ENCODE assay signal across 8 cellular contexts in the genomic region with DNA sequence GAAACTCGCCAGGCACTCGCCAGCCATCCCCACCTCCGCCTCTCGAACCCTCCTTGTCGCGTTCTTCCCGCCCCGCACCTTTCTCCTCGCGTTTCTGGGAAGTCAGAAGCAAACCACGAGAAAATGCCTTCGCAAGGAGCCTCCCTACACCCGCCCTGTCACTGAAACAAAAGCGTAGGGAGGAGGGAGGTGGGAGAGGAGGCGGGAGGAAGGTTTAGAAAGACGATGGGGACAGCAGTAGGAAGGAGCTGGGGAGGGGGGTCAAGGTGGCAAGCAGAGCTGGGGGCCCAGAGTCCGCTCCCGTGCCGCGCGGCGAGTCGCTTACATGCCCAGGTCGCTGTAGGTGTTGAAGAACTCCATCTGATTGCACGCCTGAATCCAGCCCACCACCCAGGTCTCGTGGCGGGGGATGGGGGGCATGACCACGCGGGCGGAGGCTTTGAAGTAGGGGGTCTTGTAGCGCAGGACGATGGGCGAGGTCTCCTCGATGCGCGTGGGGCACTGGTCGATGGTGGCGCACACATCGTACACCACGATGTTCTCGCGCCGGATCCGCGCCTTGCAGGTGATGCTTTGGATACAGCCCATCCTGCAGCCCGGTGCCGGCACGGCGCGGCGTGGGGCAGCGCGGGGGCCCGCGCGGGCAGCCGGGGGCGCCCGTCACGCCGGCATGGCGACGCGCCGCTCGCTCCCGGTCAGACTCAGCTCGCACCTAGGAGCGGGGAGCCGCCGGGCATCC. TPM values are rescaled to one million over a fixed set of nuclear protein-coding genes. Genes with fewer than 3 reads are reported as not detected.
DNase-seq lines count a peak whose midpoint lies in the region; ATAC-seq and TF ChIP-seq lines count a peak whose summit lies in the region.

No MANE protein-coding gene starts in this region.

- WGBS in heart left ventricle, 4 donors, result 0 to 1% (median 0%) methylated on average over 24 to 71 of the region's 71 CpGs

- peak; percentile 72 for DNase-seq in DMS53 (lab: John Stamatoyannopoulos, UW)
- peak; percentile 57 for DNase-seq in activated CD8-positive, alpha-beta memory T cell treated with anti-CD3 and anti-CD28 coated beads, Interleukin-2, amount 50 U/mL, for 48 hours
- peak in 1 of 5 donors; percentile 11 for DNase-seq in heart left ventricle
- peak; percentile 69 for DNase-seq in retina
- DNase-seq in NOMO-1 (lab: John Stamatoyannopoulos, UW; ENCODE audit: unreplicated experiment in 2 of 2), result no peak
- DNase-seq in cerebellar nuclear complex (lab: John Stamatoyannopoulos, UW), result no peak
- DNase-seq in DMS153 treated with DMSO at 0.1 percent for 48 hours (lab: John Stamatoyannopoulos, UW; ENCODE audit: unreplicated experiment), result no peak

- ATAC-seq in HG02642 (IDR thresholded peaks at IDR 0.05; ENCODE audit: poor library complexity, unreplicated experiment) (peak; percentile 4), heart left ventricle (no peak)

- intact Hi-C loops in heart left ventricle (cut with DNase I), result loop anchor here in 8 of 10 donors (2.0 to 10.0 kb wide), 10 partner anchors 141 to 269 kb away; no protein-coding TSS in a partner anchor

- H3K9me3 ChIP-seq in heart left ventricle, result no peaks in the 10 kb centered on the region

- no peak for TF ChIP-seq POLR2A in heart left ventricle (IDR thresholded peaks at IDR 0.05)

- TF ChIP-seq CTCF in heart left ventricle (IDR thresholded peaks at IDR 0.05), result no peak

- peaks cover 0 to 28% (median 14%) of the 10 kb centered on the region in 12 donors for H3K4me1 ChIP-seq in heart left ventricle

- H3K4me3 ChIP-seq in heart left ventricle, result peak overlapping the region; percentile 31 to 88 (median 68)

- H3K27ac ChIP-seq in heart left ventricle, result no peak overlapping the region

- peaks cover 0 to 22% (median 0%) of the 10 kb centered on the region in 9 donors for H3K27me3 ChIP-seq in heart left ventricle

- H3K36me3 ChIP-seq in heart left ventricle, result no peaks in the 10 kb centered on the region

RNA-seq across cellular contexts. Expression of a gene that starts 1.0 kb away (rescaled TPM):
- 1 to 10 TPM; 1.3 to 9.4 (median 2.8) TPM for total RNA-seq in heart left ventricle
- polyA plus RNA-seq in heart left ventricle, result 1 to 10 TPM; 1.2 to 2.2 TPM

Comparison
In these comparisons a context has a peak if more than half of its experiments do, and no peak if none do; other contexts are left out.
1. DNase-seq: peak in DMS53 (single experiment), activated CD8-positive, alpha-beta memory T cell treated with anti-CD3 and anti-CD28 coated beads, Interleukin-2, amount 50 U/mL, for 48 hours (single experiment) and retina (single experiment); none in NOMO-1 (0 of 2), cerebellar nuclear complex (0 of 2) and DMS153 treated with DMSO at 0.1 percent for 48 hours (single experiment).